In genomic region chr15:82999426-82999825, GRCh38 we compare ENCODE assay signal across 16 cellular contexts. TPM values are rescaled to one million over a fixed set of nuclear protein-coding genes. Genes with fewer than 3 reads are reported as not detected.
DNase-seq lines count a peak whose midpoint lies in the region; ATAC-seq and TF ChIP-seq lines count a peak whose summit lies in the region.
"Had no signal": no experiment of that assay in that cellular context is flagged by ENCODE, and none has a peak within 500 bp of the region (broad histone marks: within the 10 kb centered on the region; RNA-seq: fewer than 3 reads in every experiment).

No MANE protein-coding gene starts in this region.

- peak overlapping the region in 1 of 10 donors; percentile 63 for H3K4me3 Mint-ChIP-seq in naive thymus-derived CD4-positive, alpha-beta T cell
- H3K4me3 Mint-ChIP-seq: GM23338 had no signal

- H3K4me3 ChIP-seq in WERI-Rb-1 (ENCODE audit: low read depth, low read length), result no peak overlapping the region
- H3K4me3 ChIP-seq in naive thymus-derived CD4-positive, alpha-beta T cell (ENCODE audit: low read length), result no peak overlapping the region
- H3K4me3 ChIP-seq in right lobe of liver, result no peak overlapping the region
- H3K4me3 ChIP-seq: GM23338 had no signal

- no peak for TF ChIP-seq POLR2A in right lobe of liver (IDR thresholded peaks at IDR 0.05)

- H3K27me3 ChIP-seq in WERI-Rb-1 (ENCODE audit: insufficient read depth, low read depth, severe bottlenecking), result no peaks in the 10 kb centered on the region
- H3K27me3 ChIP-seq in naive thymus-derived CD4-positive, alpha-beta T cell (ENCODE audit: control insufficient read depth in 2 of 2, insufficient read depth in 2 of 2, low read length in 2 of 2), result no peaks in the 10 kb centered on the region
- H3K27me3 ChIP-seq in right lobe of liver, result no peaks in the 10 kb centered on the region

- H3K27ac Mint-ChIP-seq in naive thymus-derived CD4-positive, alpha-beta T cell, result peak overlapping the region in 7 of 9 donors; percentile 72 to 92 (median 89)
- H3K27ac Mint-ChIP-seq: GM23338 had no signal

- peaks cover 0 to 13% (median 9%) of the 10 kb centered on the region in 7 donors for H3K4me1 Mint-ChIP-seq in naive thymus-derived CD4-positive, alpha-beta T cell

- no peaks in the 10 kb centered on the region for H3K9me3 Mint-ChIP-seq in naive thymus-derived CD4-positive, alpha-beta T cell
- H3K9me3 Mint-ChIP-seq: CD8-positive, alpha-beta memory T cell had no signal

- intact Hi-C loops in naive thymus-derived CD4-positive, alpha-beta T cell (cut with micrococcal nuclease), result no loop called here
- intact Hi-C loops in right lobe of liver (cut with DNase I), result no loop called here

- H3K36me3 Mint-ChIP-seq in naive thymus-derived CD4-positive, alpha-beta T cell, result no peaks in the 10 kb centered on the region

- no peak for ATAC-seq in naive thymus-derived CD4-positive, alpha-beta T cell
- no peak for ATAC-seq in right lobe of liver
- no peak for ATAC-seq in HG02763 (IDR thresholded peaks at IDR 0.05; ENCODE audit: unreplicated experiment)
- no peak for ATAC-seq in GM18868 (IDR thresholded peaks at IDR 0.05; ENCODE audit: unreplicated experiment)

- H3K36me3 ChIP-seq in WERI-Rb-1 (peaks cover 5% of the 10 kb centered on the region), right lobe of liver (no peaks in the 10 kb centered on the region)
- H3K36me3 ChIP-seq in naive thymus-derived CD4-positive, alpha-beta T cell (ENCODE audit: control insufficient read depth in 2 of 3, insufficient read depth in 3 of 3, low read length in 3 of 3), result no peaks in the 10 kb centered on the region

- CTCF ChIA-PET in naive thymus-derived CD4-positive, alpha-beta T cell (lab: Charles Lee), result interaction anchor here (0.7 to 2.1 kb wide), 4 partner anchors 14 to 472 kb away, joined by 4 to 15 read pairs (median 4); no protein-coding TSS in a partner anchor

- DNase-seq in NCI-H69 (lab: John Stamatoyannopoulos, UW) (peak; percentile 8), WERI-Rb-1 (no peak), right lobe of liver (no peak), glomerular visceral epithelial cell (ENCODE audit: extremely low spot score) (no peak)
- no peak for DNase-seq in naive thymus-derived CD4-positive, alpha-beta T cell
- DNase-seq: CD8-positive, alpha-beta memory T cell; DMS79 treated with DMSO at 0.1 percent for 48 hours; GDM1; KG1; NCI-H1436; NCI-H2029; NCI-H2171; SIG-M5 had no signal

- 83% methylated on average over 6 of the region's 6 CpGs for WGBS in right lobe of liver (ENCODE audit: insufficient coverage, low coverage, low lambda C conversion rate, missing lambda C conversion rate)

- TF ChIP-seq CTCF in WERI-Rb-1 (IDR thresholded peaks at IDR 0.05; ENCODE audit: low read depth, low read length), result no peak
- no peak for TF ChIP-seq CTCF in right lobe of liver (IDR thresholded peaks at IDR 0.05)

- peaks cover 3 to 5% of the 10 kb centered on the region in 2 donors for H3K4me1 ChIP-seq in naive thymus-derived CD4-positive, alpha-beta T cell (ENCODE audit: control insufficient read depth in 2 of 2, insufficient read depth in 2 of 2, low read length in 2 of 2)
- peaks cover 0 to 6% (median 2%) of the 10 kb centered on the region in 4 donors for H3K4me1 ChIP-seq in right lobe of liver

- H3K27ac ChIP-seq in WERI-Rb-1 (peak overlapping the region; percentile 15; the same call in 1 of the 2 replicates), right lobe of liver (no peak overlapping the region)
- peak overlapping the region; percentile 62 for H3K27ac ChIP-seq in naive thymus-derived CD4-positive, alpha-beta T cell (ENCODE audit: low read depth, low read length)

- no peaks in the 10 kb centered on the region for H3K27me3 Mint-ChIP-seq in naive thymus-derived CD4-positive, alpha-beta T cell

- H3K9me3 ChIP-seq in WERI-Rb-1 (ENCODE audit: severe bottlenecking) (no peaks in the 10 kb centered on the region), right lobe of liver (no peaks in the 10 kb centered on the region)
- H3K9me3 ChIP-seq in naive thymus-derived CD4-positive, alpha-beta T cell (ENCODE audit: control insufficient read depth in 2 of 3, low read length in 3 of 3), result no peaks in the 10 kb centered on the region

- POLR2A ChIA-PET in naive thymus-derived CD4-positive, alpha-beta T cell (lab: Charles Lee), result interaction anchor here (2.1 kb wide), 1 partner anchor 469 kb away, joined by 9 read pairs; no protein-coding TSS in a partner anchor

RNA-seq across cellular contexts. Expression of gene C15orf40, which starts 12.0 kb away (rescaled TPM):
- 10 to 100 TPM; 12.1 to 47.2 (median 28.9) TPM for total RNA-seq in naive thymus-derived CD4-positive, alpha-beta T cell
- 10 to 100 TPM; 46.1 to 82.3 TPM for polyA plus RNA-seq in naive thymus-derived CD4-positive, alpha-beta T cell
- total RNA-seq in right lobe of liver, result 10 to 100 TPM in 1 of 6 experiments, 1 to 10 TPM in 5; 7.1 to 10.7 (median 8.6) TPM

RNA-seq across cellular contexts. Expression of gene RAMAC, which starts 13.4 kb away (rescaled TPM):
- 10 to 100 TPM; 14.2 to 27.7 (median 18.7) TPM for total RNA-seq in naive thymus-derived CD4-positive, alpha-beta T cell
- 10 to 100 TPM; 28.0 to 33.4 TPM for polyA plus RNA-seq in naive thymus-derived CD4-positive, alpha-beta T cell
- total RNA-seq in right lobe of liver, result 10 to 100 TPM in 5 of 6 experiments, 1 to 10 TPM in 1; 8.1 to 13.5 (median 11.5) TPM

RNA-seq across cellular contexts. Expression of gene HOMER2, which starts 46.9 kb away (rescaled TPM):
- total RNA-seq in naive thymus-derived CD4-positive, alpha-beta T cell, result 10 to 100 TPM in 1 of 5 experiments, 1 to 10 TPM in 4; 3.8 to 29.1 (median 6.6) TPM
- polyA plus RNA-seq in naive thymus-derived CD4-positive, alpha-beta T cell, result 1 to 10 TPM; 3.8 to 4.8 TPM
- total RNA-seq in right lobe of liver, result 10 to 100 TPM; 16.8 to 66.2 (median 60.7) TPM

Comparison
In these comparisons a context has a peak if more than half of its experiments do, and no peak if none do; other contexts are left out.
1. H3K27ac ChIP-seq: peak in WERI-Rb-1 (single experiment) and naive thymus-derived CD4-positive, alpha-beta T cell (single experiment); none in right lobe of liver (0 of 3).